In genomic region chr3:188270423-188270972, GRCh38 we compare ENCODE assay signal across 8 cellular contexts.
DNase-seq lines count a peak whose midpoint lies in the region; ATAC-seq and TF ChIP-seq lines count a peak whose summit lies in the region.

No MANE protein-coding gene starts in this region.

- TF ChIP-seq CTCF in C4-2B (conservative IDR thresholded peaks at IDR 0.05) = no peak
- no peak for TF ChIP-seq CTCF in fibroblast of lung (conservative IDR thresholded peaks at IDR 0.05 in 1 of 2, IDR thresholded peaks at IDR 0.05 in 1 of 2; ENCODE audit: low read depth in 1 of 2, low read length in 2 of 2)
- peak; percentile 30 for TF ChIP-seq CTCF in osteocyte (IDR thresholded peaks at IDR 0.05)
- no peak for TF ChIP-seq CTCF in GM10266 (IDR thresholded peaks at IDR 0.05; ENCODE audit: control insufficient read depth, insufficient read depth, low read depth, missing control alignments)

- peak overlapping the region; percentile 81 for H3K4me2 ChIP-seq in fibroblast of lung (ENCODE audit: extremely low read depth, insufficient read depth, low read length)

- H3K79me2 ChIP-seq in fibroblast of lung (ENCODE audit: control insufficient read depth, insufficient read depth, low read length) = peaks cover 47% of the 10 kb centered on the region

- no peaks in the 10 kb centered on the region for H3K27me3 Mint-ChIP-seq in osteocyte (ENCODE audit: unreplicated experiment)

- no peaks in the 10 kb centered on the region for H4K20me1 ChIP-seq in fibroblast of lung (ENCODE audit: control insufficient read depth, extremely low read depth, insufficient read depth, low read length)

- peak overlapping the region; percentile 23; the same call in 1 of the 2 replicates for H3K27ac ChIP-seq in C4-2B
- peak overlapping the region; percentile 85 for H3K27ac ChIP-seq in fibroblast of lung (ENCODE audit: insufficient read depth, low read length)

- peaks cover 59% of the 10 kb centered on the region for H3K4me1 Mint-ChIP-seq in osteocyte (ENCODE audit: unreplicated experiment)

- no peaks in the 10 kb centered on the region for H3K36me3 Mint-ChIP-seq in osteocyte (ENCODE audit: unreplicated experiment)

- no peaks in the 10 kb centered on the region for H3K36me3 ChIP-seq in fibroblast of lung (ENCODE audit: control insufficient read depth, insufficient read depth, low read length)

- no peak overlapping the region for H3K9ac ChIP-seq in fibroblast of lung (ENCODE audit: insufficient read depth, low read length)

- peak overlapping the region; percentile 86 for H3K27ac Mint-ChIP-seq in osteocyte (ENCODE audit: unreplicated experiment)

- no peak overlapping the region for H2AFZ ChIP-seq in fibroblast of lung (ENCODE audit: low read length)

- no peak for ATAC-seq in HG03139 (IDR thresholded peaks at IDR 0.05; ENCODE audit: unreplicated experiment)

- H3K9me3 ChIP-seq in fibroblast of lung (ENCODE audit: control insufficient read depth, insufficient read depth, low read depth, low read length) = no peaks in the 10 kb centered on the region

- H3K4me3 ChIP-seq in fibroblast of lung (replicated peaks in 1 of 4; ENCODE audit: control extremely low read depth in 1 of 4, insufficient read depth in 1 of 4, low read depth in 3 of 4, low read length in 4 of 4) = no peak overlapping the region

- peak overlapping the region; percentile 58 for H3K4me3 Mint-ChIP-seq in osteocyte (ENCODE audit: unreplicated experiment)

- peaks cover 54% of the 10 kb centered on the region for H3K4me1 ChIP-seq in fibroblast of lung (ENCODE audit: control insufficient read depth, extremely low read depth, insufficient read depth, low read length)

- no peaks in the 10 kb centered on the region for H3K9me3 Mint-ChIP-seq in osteocyte (ENCODE audit: unreplicated experiment)

- H3K27me3 ChIP-seq in fibroblast of lung (ENCODE audit: control insufficient read depth, insufficient read depth, low read length) = no peaks in the 10 kb centered on the region

- peak; percentile 29 for DNase-seq in OCI-M1 (lab: John Stamatoyannopoulos, UW)
- DNase-seq in fibroblast of lung (ENCODE audit: low read depth in 2 of 2) = peak; percentile 95 to 98
- no peak for DNase-seq in osteocyte (ENCODE audit: extremely low spot score, unreplicated experiment)
- DNase-seq in stimulated activated CD4-positive, alpha-beta T cell treated with anti-CD3 and anti-CD28 coated beads, Interleukin-4, amount 100 ng/mL, for 4 hours = no peak
- no peak for DNase-seq in GM10266 (ENCODE audit: extremely low spot score)
- no peak for DNase-seq in COLO829 (ENCODE audit: low spot score)

Comparison
In these comparisons a context has a peak if more than half of its experiments do, and no peak if none do; other contexts are left out.
1. DNase-seq: peak in OCI-M1 (single experiment) and fibroblast of lung (2 of 2); none in osteocyte (single experiment), stimulated activated CD4-positive, alpha-beta T cell treated with anti-CD3 and anti-CD28 coated beads, Interleukin-4, amount 100 ng/mL, for 4 hours (0 of 2), GM10266 (single experiment) and COLO829 (single experiment).